ENCODE assay signal across 1 cellular context in the genomic region with DNA sequence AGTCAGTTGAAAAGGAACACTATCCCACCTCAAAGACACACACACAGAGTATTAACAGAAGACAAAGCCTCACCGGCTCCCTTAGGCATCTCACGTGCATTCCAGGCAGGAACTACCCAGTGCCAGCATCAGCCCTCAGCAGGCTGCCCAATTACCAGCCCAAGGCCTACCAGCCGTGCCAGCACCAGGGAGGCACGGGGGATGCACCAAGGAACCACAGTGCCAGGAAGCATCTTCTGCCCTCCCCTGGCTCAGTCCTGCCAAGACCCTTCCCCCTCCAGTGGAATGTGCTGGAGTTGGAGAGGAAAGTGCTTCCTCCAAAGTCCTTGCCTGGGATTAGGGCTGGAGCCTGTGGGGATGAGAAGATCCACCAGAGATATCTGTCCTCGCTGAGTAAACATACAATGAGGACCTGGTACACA.
TF ChIP-seq lines count a peak whose summit lies in the region.

No MANE protein-coding gene starts in this region.

TF ChIP-seq in WTC11, 78 proteins besides CTCF, POLR2A, EP300 and RAD21 (continued from another document):
- TF ChIP-seq STAT6 (CRISPR knock-in tag; conservative IDR thresholded peaks at IDR 0.05; ENCODE audit: low read depth): no peak
